ENCODE assay signal across 11 cellular contexts in genomic region chr15:90394702-90395442, GRCh38. TPM values are rescaled to one million over a fixed set of nuclear protein-coding genes. Genes with fewer than 3 reads are reported as not detected.
DNase-seq lines count a peak whose midpoint lies in the region; ATAC-seq and TF ChIP-seq lines count a peak whose summit lies in the region.
"Had no signal": no experiment of that assay in that cellular context is flagged by ENCODE, and none has a peak within 500 bp of the region (broad histone marks: within the 10 kb centered on the region; RNA-seq: fewer than 3 reads in every experiment).

No MANE protein-coding gene starts in this region.

- H3K36me3 ChIP-seq in uterus: no peaks in the 10 kb centered on the region
- H3K36me3 ChIP-seq in effector memory CD4-positive, alpha-beta T cell (ENCODE audit: control insufficient read depth, insufficient read depth, low read length): peaks cover 4% of the 10 kb centered on the region

- peak; percentile 18 for ATAC-seq in Right ventricle myocardium superior (ENCODE audit: poor library complexity)
- no peak for ATAC-seq in left cardiac atrium
- no peak for ATAC-seq in natural killer cell

- H3K27me3 Mint-ChIP-seq in chondrocyte (ENCODE audit: low read depth): no peaks in the 10 kb centered on the region
- no peaks in the 10 kb centered on the region for H3K27me3 Mint-ChIP-seq in natural killer cell (ENCODE audit: low read depth in 2 of 2)

- no peak for TF ChIP-seq POLR2A in uterus (IDR thresholded peaks at IDR 0.05)

- peaks cover 28% of the 10 kb centered on the region for H3K36me3 Mint-ChIP-seq in chondrocyte (ENCODE audit: low read depth)
- H3K36me3 Mint-ChIP-seq in natural killer cell: peaks cover 13% of the 10 kb centered on the region

- intact Hi-C loops in Right ventricle myocardium superior (cut with DNase I) (no loop called here), left cardiac atrium (cut with DNase I) (no loop called here), natural killer cell (cut with micrococcal nuclease) (no loop called here), uterus (cut with DNase I; ENCODE audit: low total_unique reads) (no loop called here)

- H3K27ac ChIP-seq in uterus: peak overlapping the region; percentile 54 to 78
- no peak overlapping the region for H3K27ac ChIP-seq in effector memory CD4-positive, alpha-beta T cell (ENCODE audit: insufficient read depth, low read length, poor library complexity, severe bottlenecking)

- H3K27ac Mint-ChIP-seq in chondrocyte (ENCODE audit: unreplicated experiment): peak overlapping the region; percentile 80
- H3K27ac Mint-ChIP-seq in natural killer cell: peak overlapping the region; percentile 75 to 96

- peaks cover 8 to 18% of the 10 kb centered on the region in 2 donors for H3K4me1 ChIP-seq in uterus
- H3K4me1 ChIP-seq in effector memory CD4-positive, alpha-beta T cell (ENCODE audit: control insufficient read depth, insufficient read depth, low read length, poor library complexity, severe bottlenecking): peaks cover 12% of the 10 kb centered on the region

- peaks cover 64% of the 10 kb centered on the region for H3K4me1 Mint-ChIP-seq in chondrocyte (ENCODE audit: low read depth)
- peaks cover 67 to 83% of the 10 kb centered on the region in 2 donors for H3K4me1 Mint-ChIP-seq in natural killer cell

- TF ChIP-seq CTCF in chondrocyte (IDR thresholded peaks at IDR 0.05) (no peak), natural killer cell (IDR thresholded peaks at IDR 0.05) (no peak), uterus (IDR thresholded peaks at IDR 0.05) (no peak)

- H3K4me3 Mint-ChIP-seq in chondrocyte (ENCODE audit: unreplicated experiment) (no peak overlapping the region), natural killer cell (peak overlapping the region; percentile 56)

- H3K4me3 ChIP-seq in uterus: no peak overlapping the region
- H3K4me3 ChIP-seq in effector memory CD4-positive, alpha-beta T cell (ENCODE audit: insufficient read depth, low read depth, low read length, poor library complexity, severe bottlenecking): no peak overlapping the region

- H3K27me3 ChIP-seq in uterus: no peaks in the 10 kb centered on the region
- H3K27me3 ChIP-seq in effector memory CD4-positive, alpha-beta T cell (replicated peaks; ENCODE audit: control insufficient read depth, insufficient read depth, low read length, poor library complexity, severe bottlenecking): no peaks in the 10 kb centered on the region

- no peaks in the 10 kb centered on the region for H3K9me3 ChIP-seq in uterus
- no peaks in the 10 kb centered on the region for H3K9me3 ChIP-seq in effector memory CD4-positive, alpha-beta T cell (ENCODE audit: control insufficient read depth, low read length)

- DNase-seq in Right ventricle myocardium superior (no peak), left cardiac atrium (no peak), chondrocyte (ENCODE audit: low spot score) (no peak), natural killer cell (no peak), uterus (no peak), NCI-H1436 treated with DMSO at 0.1 percent for 48 hours (lab: John Stamatoyannopoulos, UW) (no peak), SHP77 (lab: John Stamatoyannopoulos, UW) (no peak)
- DNase-seq in effector memory CD4-positive, alpha-beta T cell: no peak
- DNase-seq: GDM1; nucleus accumbens; stimulated activated CD4-positive, alpha-beta T cell treated with anti-CD3 and anti-CD28 coated beads, Interleukin-4, amount 100 ng/mL, for 24 hours had no signal

- H3K9me3 Mint-ChIP-seq in chondrocyte (ENCODE audit: low read depth): no peaks in the 10 kb centered on the region
- H3K9me3 Mint-ChIP-seq in natural killer cell: no peaks in the 10 kb centered on the region

RNA-seq across cellular contexts. Expression of gene IQGAP1, which starts 6.8 kb away (rescaled TPM):
- total RNA-seq in Right ventricle myocardium superior (39.4 TPM), left cardiac atrium (10 to 100 TPM; 70.4 to 79.2 TPM), chondrocyte (206 to 214 TPM (median 209 TPM) in 3 replicates), natural killer cell (100 to 1,000 TPM; 431 to 493 (median 446) TPM), uterus (100 to 1,000 TPM; 195 to 777 (median 290) TPM)

RNA-seq across cellular contexts. Expression of gene ZNF774, which starts 42.8 kb away (rescaled TPM):
- 2.2 TPM for total RNA-seq in Right ventricle myocardium superior
- total RNA-seq in left cardiac atrium: 1 to 10 TPM; 3.6 to 3.7 TPM
- total RNA-seq in chondrocyte: 3.2 to 4.8 TPM (median 3.3 TPM) in 3 replicates
- under 1 TPM; 0.34 to 0.70 (median 0.47) TPM for total RNA-seq in natural killer cell
- 1 to 10 TPM in 3 of 4 donors, under 1 TPM in 1; 0.51 to 5.5 (median 3.8) TPM for total RNA-seq in uterus
